22 cellular contexts compared by ENCODE assay signal in genomic region chr9:107992269-107992668, GRCh38.
"Had no signal": no experiment of that assay in that cellular context is flagged by ENCODE, and none has a peak within 500 bp of the region (broad histone marks: within the 10 kb centered on the region; RNA-seq: fewer than 3 reads in every experiment).

No MANE protein-coding gene starts in this region.

- DNase-seq: activated CD4-positive, alpha-beta T cell treated with anti-CD3 and anti-CD28 coated beads for 36 hours; activated CD4-positive, CD25-positive, alpha-beta regulatory T cell; activated CD8-positive, alpha-beta memory T cell treated with anti-CD3 and anti-CD28 coated beads, Interleukin-2, amount 10 ng/mL, durations not matched to agents 7 days and 5 days; activated CD8-positive, alpha-beta T cell treated with anti-CD3 and anti-CD28 coated beads, Interleukin-2, amount 10 ng/mL, durations not matched to agents 7 days and 5 days; activated naive CD4-positive, alpha-beta T cell treated with anti-CD3 and anti-CD28 coated beads for 36 hours; activated naive CD8-positive, alpha-beta T cell treated with anti-CD3 and anti-CD28 coated beads for 36 hours; activated T-cell treated with anti-CD3 and anti-CD28 coated beads, Interleukin-2, amount 50 U/mL, for 72 hours; adrenal gland; aorta; body of pancreas; dermis blood vessel endothelial cell; effector CD8-positive, alpha-beta T cell; lower lobe of right lung; mesenchymal stem cell; mucosa of descending colon; right lobe of liver; stimulated activated CD4-positive, alpha-beta T cell treated with anti-CD3 and anti-CD28 coated beads, Interleukin-2, amount 100 ng/mL, for 48 hours; stimulated activated naive CD4-positive, alpha-beta T cell treated with Interleukin-2 at 50 U/mL for 16 hours had no signal

- H3K4me1 ChIP-seq: adrenal gland, body of pancreas had no signal

- H3K36me3 ChIP-seq: adrenal gland, left lung, lower lobe of right lung, right lobe of liver, tibial nerve had no signal

- H3K4me3 ChIP-seq: adrenal gland, body of pancreas, left lung, lower lobe of right lung, mucosa of descending colon, right lobe of liver, tibial nerve had no signal

- H3K9me3 ChIP-seq: adrenal gland, body of pancreas, left lung, lower lobe of right lung, mucosa of descending colon, right lobe of liver, tibial nerve had no signal

- H3K27ac ChIP-seq: adrenal gland, body of pancreas, epithelial cell of prostate, lower lobe of right lung, right lobe of liver, tibial nerve had no signal

- H3K27me3 ChIP-seq: adrenal gland, body of pancreas, left lung, right lobe of liver, tibial nerve had no signal

- ATAC-seq: activated CD4-positive, alpha-beta T cell treated with anti-CD3 and anti-CD28 coated beads for 36 hours; activated CD8-positive, alpha-beta memory T cell treated with anti-CD3 and anti-CD28 coated beads, Interleukin-2, amount 10 ng/mL, durations not matched to agents 7 days and 5 days; activated CD8-positive, alpha-beta T cell treated with anti-CD3 and anti-CD28 coated beads, Interleukin-2, amount 10 ng/mL, durations not matched to agents 7 days and 5 days; activated T-cell treated with anti-CD3 and anti-CD28 coated beads, Interleukin-2, amount 50 U/mL, for 72 hours; body of pancreas; left lung; lower lobe of right lung; mucosa of descending colon; natural killer cell treated with Interleukin-12 subunit alpha and Interleukin-12 subunit beta and Interleukin-15 and Interleukin-18, amount 100 ng/mL, for 72 hours; right lobe of liver had no signal
